8 cellular contexts compared by ENCODE assay signal in the genomic region with DNA sequence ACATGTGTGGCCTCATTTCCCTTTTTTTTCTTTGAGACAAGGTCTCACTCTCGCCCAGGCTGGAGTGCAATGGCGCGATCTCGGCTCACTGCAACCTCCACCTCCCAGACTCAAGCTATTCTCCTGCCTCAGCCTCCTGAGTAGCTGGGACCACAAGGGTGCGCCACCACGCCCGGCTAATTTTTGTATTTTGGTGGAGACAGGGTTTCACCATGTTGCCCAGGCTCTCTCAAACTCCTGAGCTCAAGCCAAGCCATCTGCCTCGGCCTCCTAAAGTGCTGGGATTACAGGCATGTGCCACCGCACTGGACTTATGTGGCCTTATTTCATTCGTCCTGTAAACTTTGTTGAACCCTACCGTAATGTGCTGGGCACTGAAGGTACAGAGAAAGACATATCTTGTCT. TPM values are rescaled to one million over a fixed set of nuclear protein-coding genes. Genes with fewer than 3 reads are reported as not detected.
DNase-seq lines count a peak whose midpoint lies in the region; ATAC-seq, FAIRE-seq and TF ChIP-seq lines count a peak whose summit lies in the region.

No MANE protein-coding gene starts in this region.

- no peak for TF ChIP-seq CTCF in CD8-positive, alpha-beta T cell (IDR thresholded peaks at IDR 0.05)
- no peak for TF ChIP-seq CTCF in colonic mucosa (IDR thresholded peaks at IDR 0.05)

- POLR2A ChIA-PET in CD8-positive, alpha-beta T cell (lab: Charles Lee) = interaction anchor here (0.7 kb wide), 1 partner anchor 8 kb away, joined by 3 read pairs; no protein-coding TSS in a partner anchor

- peak overlapping the region; percentile 99 for H3K27ac ChIP-seq in CD8-positive, alpha-beta T cell (ENCODE audit: low read depth, low read length)
- peak overlapping the region; percentile 94 for H3K27ac ChIP-seq in colonic mucosa
- H3K27ac ChIP-seq in substantia nigra (ENCODE audit: low read depth, low read length, poor library complexity, severe bottlenecking) = peak overlapping the region; percentile 95

- no peaks in the 10 kb centered on the region for H3K9me3 Mint-ChIP-seq in CD8-positive, alpha-beta T cell

- H3K4me3 Mint-ChIP-seq in CD8-positive, alpha-beta T cell = no peak overlapping the region

- peak in 5 of 7 experiments; percentile 4 to 55 (median 22) for DNase-seq in CD8-positive, alpha-beta T cell
- peak; percentile 8 for DNase-seq in T-helper 9 cell
- peak; percentile 41 for DNase-seq in colonic mucosa
- peak in 20 of 49 donors; percentile 2 to 29 (median 8) for DNase-seq in substantia nigra (lab: John Stamatoyannopoulos, UW)
- DNase-seq in H4 (ENCODE audit: low spot score) = no peak
- no peak for DNase-seq in H54 (ENCODE audit: insufficient read length, low spot score)

- intact Hi-C loops in CD8-positive, alpha-beta T cell (cut with DNase I, micrococcal nuclease) = loop anchor here in 1 of 2 experiments (2.0 kb wide), 1 partner anchor 1210 kb away; no protein-coding TSS in a partner anchor
- intact Hi-C loops in colonic mucosa (cut with DNase I) = no loop called here

- CTCF ChIA-PET in CD8-positive, alpha-beta T cell (lab: Charles Lee) = interaction anchor here (1.0 kb wide), 1 partner anchor 18 kb away, joined by 3 read pairs; no protein-coding TSS in a partner anchor

- no peaks in the 10 kb centered on the region for H3K27me3 Mint-ChIP-seq in CD8-positive, alpha-beta T cell (ENCODE audit: low read depth)

- ATAC-seq in CD8-positive, alpha-beta T cell = no peak
- peak; percentile 8 for ATAC-seq in HG02943 (IDR thresholded peaks at IDR 0.05; ENCODE audit: low read depth, unreplicated experiment)

- peaks cover 27% of the 10 kb centered on the region for H3K4me1 Mint-ChIP-seq in CD8-positive, alpha-beta T cell (ENCODE audit: low read depth)

- no peaks in the 10 kb centered on the region for H3K9me3 ChIP-seq in CD8-positive, alpha-beta T cell (ENCODE audit: low read length)
- no peaks in the 10 kb centered on the region for H3K9me3 ChIP-seq in colonic mucosa
- H3K9me3 ChIP-seq in mononuclear cell (ENCODE audit: low read depth, low read length) = no peaks in the 10 kb centered on the region

- no peak overlapping the region for H3K27ac Mint-ChIP-seq in CD8-positive, alpha-beta T cell

- FAIRE-seq in H54 (lab: Jason Lieb, UNC) = no peak

- H3K4me1 ChIP-seq in CD8-positive, alpha-beta T cell (ENCODE audit: insufficient read depth, low read length) = peaks cover 26% of the 10 kb centered on the region
- peaks cover 6% of the 10 kb centered on the region for H3K4me1 ChIP-seq in colonic mucosa
- H3K4me1 ChIP-seq in mononuclear cell (ENCODE audit: insufficient read depth, low read length) = peaks cover 14% of the 10 kb centered on the region

- TF ChIP-seq POLR2A in H54 (IDR thresholded peaks at IDR 0.05; ENCODE audit: low read depth, low read length) = no peak

- H3K4me3 ChIP-seq in CD8-positive, alpha-beta T cell (ENCODE audit: low read depth, low read length) = peak overlapping the region; percentile 67
- H3K4me3 ChIP-seq in colonic mucosa (peak overlapping the region; percentile 50), mononuclear cell (ENCODE audit: low read length) (peak overlapping the region; percentile 56)

- H3K9ac ChIP-seq in colonic mucosa (ENCODE audit: low read depth in 2 of 2, low read length in 2 of 2) = peak overlapping the region; percentile 49 to 96

- no peaks in the 10 kb centered on the region for H3K36me3 ChIP-seq in CD8-positive, alpha-beta T cell (ENCODE audit: insufficient read depth, low read length)
- no peaks in the 10 kb centered on the region for H3K36me3 ChIP-seq in colonic mucosa

- peaks cover 12% of the 10 kb centered on the region for H3K36me3 Mint-ChIP-seq in CD8-positive, alpha-beta T cell

- no peaks in the 10 kb centered on the region for H3K27me3 ChIP-seq in CD8-positive, alpha-beta T cell (ENCODE audit: insufficient read depth, low read length)
- H3K27me3 ChIP-seq in colonic mucosa (no peaks in the 10 kb centered on the region), mononuclear cell (ENCODE audit: insufficient read depth, low read length) (no peaks in the 10 kb centered on the region)

RNA-seq across cellular contexts. Expression of a gene that starts 0.6 kb away (rescaled TPM):
- 10 to 100 TPM; 18.8 to 21.0 TPM for total RNA-seq in CD8-positive, alpha-beta T cell
- 10 to 100 TPM; 18.1 to 18.2 TPM for total RNA-seq in colonic mucosa
- total RNA-seq in mononuclear cell = 30.1 TPM
- 15.1 and 21.9 TPM in 2 replicates for total RNA-seq in H4 (2014; rRNA removed; shearing (Covaris generic))

Comparison
In these comparisons a context has a peak if more than half of its experiments do, and no peak if none do; other contexts are left out.
1. DNase-seq: peak in CD8-positive, alpha-beta T cell (5 of 7), T-helper 9 cell (single experiment) and colonic mucosa (single experiment); none in H4 (single experiment) and H54 (single experiment).
2. Peak in every context shown above with its lines, with median percentiles within 50 percentile points of each other: H3K27ac ChIP-seq and H3K4me3 ChIP-seq.